ENCODE assay signal across 1 cellular context in genomic region chr7:5230272-5231067, GRCh38.
TF ChIP-seq lines count a peak whose summit lies in the region.

No MANE protein-coding gene starts in this region.

TF ChIP-seq in GM12878, 131 proteins besides CTCF, POLR2A, EP300 and RAD21 (continued from another document):
- peak; percentile 67; the same call in 1 of the 2 replicates for TF ChIP-seq ZBTB4 (CRISPR knock-in tag; IDR thresholded peaks at IDR 0.05)
- peak; percentile 90 for TF ChIP-seq ATF7 (IDR thresholded peaks at IDR 0.05; ENCODE audit: low read depth)
- TF ChIP-seq SMARCA5 (IDR thresholded peaks at IDR 0.05), result peak; percentile 18; the same call in 1 of the 2 replicates
- no peak for TF ChIP-seq ZNF274 (IDR thresholded peaks at IDR 0.05; ENCODE audit: insufficient read depth, insufficient read length)
- no peak for TF ChIP-seq BCL3 (IDR thresholded peaks at IDR 0.05; ENCODE audit: borderline replicate concordance, insufficient read depth, low read depth, low read length, poor library complexity, severe bottlenecking)
- TF ChIP-seq CHD2 (IDR thresholded peaks at IDR 0.05; ENCODE audit: borderline replicate concordance, low read depth, low read length), result 0 out of 2 replicates have a peak, but pooled peaks have one; percentile 7
- no peak for TF ChIP-seq SIX5 (IDR thresholded peaks at IDR 0.05; ENCODE audit: low read depth, low read length, severe bottlenecking)
- no peak for TF ChIP-seq KLF5 (IDR thresholded peaks at IDR 0.05; ENCODE audit: partially characterized antibody)
- TF ChIP-seq POLR2AphosphoS2 (IDR thresholded peaks at IDR 0.05; ENCODE audit: low read depth, low read length), result 0 out of 2 replicates have a peak, but pooled peaks have one; percentile 23
- TF ChIP-seq MEF2B (IDR thresholded peaks at IDR 0.05; ENCODE audit: partially characterized antibody, poor library complexity, severe bottlenecking), result peak; percentile 8
- TF ChIP-seq REST (IDR thresholded peaks at IDR 0.05; ENCODE audit: low read depth, low read length), result no peak
- TF ChIP-seq TCF7 (IDR thresholded peaks at IDR 0.05; ENCODE audit: borderline replicate concordance), result no peak
- TF ChIP-seq NRF1 (conservative IDR thresholded peaks at IDR 0.05; ENCODE audit: low read depth, low read length), result no peak
- no peak for TF ChIP-seq ZZZ3 (IDR thresholded peaks at IDR 0.05; ENCODE audit: control insufficient read depth, insufficient read length, low read depth)
- peak; percentile 49; the same call in 1 of the 2 replicates for TF ChIP-seq LARP7 (IDR thresholded peaks at IDR 0.05)
- TF ChIP-seq ATF2 (IDR thresholded peaks at IDR 0.05; ENCODE audit: low read length), result peak; percentile 17; the same call in 1 of the 2 replicates
- TF ChIP-seq RELB (IDR thresholded peaks at IDR 0.05; ENCODE audit: low read depth), result 0 out of 2 replicates have a peak, but pooled peaks have one; percentile 10
- TF ChIP-seq PKNOX1 (IDR thresholded peaks at IDR 0.05), result peak; percentile 19; the same call in 1 of the 2 replicates
- TF ChIP-seq ASH2L (IDR thresholded peaks at IDR 0.05; ENCODE audit: borderline replicate concordance, low read depth), result no peak
